13 cellular contexts compared by ENCODE assay signal in genomic region chr1:155137550-155137949, GRCh38. TPM values are rescaled to one million over a fixed set of nuclear protein-coding genes. Genes with fewer than 3 reads are reported as not detected.
DNase-seq lines count a peak whose midpoint lies in the region; ATAC-seq, FAIRE-seq and TF ChIP-seq lines count a peak whose summit lies in the region.
"Had no signal": no experiment of that assay in that cellular context is flagged by ENCODE, and none has a peak within 500 bp of the region (broad histone marks: within the 10 kb centered on the region; RNA-seq: fewer than 3 reads in every experiment).

No MANE protein-coding gene starts in this region.

- H3K36me3 Mint-ChIP-seq in MCF 10A (ENCODE audit: insufficient read depth, unreplicated experiment) = peaks cover 64% of the 10 kb centered on the region
- H3K36me3 Mint-ChIP-seq in activated B cell treated with CpG ODN at 0.5 μM for 24 hours (ENCODE audit: low read depth) = peaks cover 38% of the 10 kb centered on the region

- H3K9ac ChIP-seq in mammary epithelial cell (ENCODE audit: insufficient read depth, low read length) (no peak overlapping the region), HepG2 (ENCODE audit: insufficient read depth, low read depth, low read length) (no peak overlapping the region)

- dilution Hi-C loops in mammary epithelial cell (cut with HindIII; ENCODE audit: low sequenced_read_pairs) = loop anchor here (5.0 kb wide), 1 partner anchor 75 kb away; the partner anchor contains the start of gene EFNA4

- no peaks in the 10 kb centered on the region for H3K9me3 ChIP-seq in mammary epithelial cell (replicated peaks; ENCODE audit: insufficient read depth, low read length)
- no peaks in the 10 kb centered on the region for H3K9me3 ChIP-seq in HepG2 (ENCODE audit: low read length)
- H3K9me3 ChIP-seq: psoas muscle had no signal

- intact Hi-C loops in MCF 10A (cut with micrococcal nuclease) = no loop called here
- intact Hi-C loops in mammary epithelial cell (cut with micrococcal nuclease) = no loop called here
- intact Hi-C loops in activated B cell treated with CpG ODN at 0.5 μM for 24 hours (cut with micrococcal nuclease) = loop anchor here (2.0 kb wide), 2 partner anchors 13 to 53 kb away; no protein-coding TSS in a partner anchor
- intact Hi-C loops in HepG2 (cut with micrococcal nuclease; ENCODE audit: unreplicated experiment) = no loop called here

- TF ChIP-seq POLR2A in HepG2 (IDR thresholded peaks at IDR 0.05; ENCODE audit: insufficient read depth in 1 of 2, low read depth in 2 of 2, low read length in 2 of 2) = no peak

- H3K4me3 ChIP-seq in mammary epithelial cell (replicated peaks in 1 of 3; ENCODE audit: insufficient read depth in 1 of 3, low read depth in 2 of 3, low read length in 3 of 3) (no peak overlapping the region), HepG2 (replicated peaks in 1 of 3; ENCODE audit: insufficient read depth in 1 of 3, low read depth in 2 of 3, low read length in 3 of 3) (no peak overlapping the region)

- no peak for FAIRE-seq in HepG2 (lab: Jason Lieb, UNC)

- ATAC-seq in activated B cell treated with CpG ODN at 0.5 μM for 24 hours (ENCODE audit: low read depth) = no peak
- no peak for ATAC-seq in HepG2
- no peak for ATAC-seq in HG03457 (IDR thresholded peaks at IDR 0.05; ENCODE audit: unreplicated experiment)
- no peak for ATAC-seq in GM19467 (IDR thresholded peaks at IDR 0.05; ENCODE audit: unreplicated experiment)
- ATAC-seq in HG02678 (IDR thresholded peaks at IDR 0.05; ENCODE audit: unreplicated experiment) = no peak
- ATAC-seq: psoas muscle had no signal

- H3K4me1 Mint-ChIP-seq in MCF 10A (ENCODE audit: insufficient read depth, unreplicated experiment) (peaks cover 35% of the 10 kb centered on the region), activated B cell treated with CpG ODN at 0.5 μM for 24 hours (peaks cover 47% of the 10 kb centered on the region)

- DNase-seq in MCF 10A (ENCODE audit: unreplicated experiment) (no peak), mammary epithelial cell (no peak), activated B cell treated with CpG ODN at 0.5 μM for 24 hours (no peak), HepG2 (ENCODE audit: low spot score) (no peak), GM10248 (ENCODE audit: extremely low spot score) (no peak)
- DNase-seq: islet precursor cell, NCI-H1694 treated with DMSO at 0.1 percent for 48 hours, psoas muscle had no signal

- no peaks in the 10 kb centered on the region for H4K20me1 ChIP-seq in mammary epithelial cell (ENCODE audit: insufficient read depth, low read length)
- peaks cover 28% of the 10 kb centered on the region for H4K20me1 ChIP-seq in HepG2 (ENCODE audit: insufficient read depth, low read length)

- H3K4me1 ChIP-seq in mammary epithelial cell (ENCODE audit: insufficient read depth, low read length) (peaks cover 28% of the 10 kb centered on the region), HepG2 (ENCODE audit: insufficient read depth, low read length) (peaks cover 69% of the 10 kb centered on the region)

- H3K27me3 Mint-ChIP-seq in MCF 10A (ENCODE audit: insufficient read depth, unreplicated experiment) (no peaks in the 10 kb centered on the region), activated B cell treated with CpG ODN at 0.5 μM for 24 hours (no peaks in the 10 kb centered on the region)

- H3K79me2 ChIP-seq in mammary epithelial cell (ENCODE audit: insufficient read depth, low read length) (peaks cover 37% of the 10 kb centered on the region), HepG2 (ENCODE audit: insufficient read depth, low read length) (peaks cover 37% of the 10 kb centered on the region)

- no peak for TF ChIP-seq CTCF in MCF 10A (IDR thresholded peaks at IDR 0.05; ENCODE audit: unreplicated experiment)
- no peak for TF ChIP-seq CTCF in mammary epithelial cell (conservative IDR thresholded peaks at IDR 0.05 in 1 of 2, IDR thresholded peaks at IDR 0.05 in 1 of 2; ENCODE audit: extremely low read depth in 1 of 2, insufficient read depth in 1 of 2, low read depth in 1 of 2, low read length in 2 of 2)
- TF ChIP-seq CTCF in activated B cell treated with CpG ODN at 0.5 μM for 24 hours (IDR thresholded peaks at IDR 0.05) = no peak
- TF ChIP-seq CTCF in HepG2 (CRISPR knock-in tag; IDR thresholded peaks at IDR 0.05) = no peak
- TF ChIP-seq CTCF in GM10248 (IDR thresholded peaks at IDR 0.05; ENCODE audit: control extremely low read depth, extremely low read depth, low read depth, missing control alignments) = no peak

- H3K4me2 ChIP-seq in mammary epithelial cell (ENCODE audit: insufficient read depth, low read depth, low read length) = no peak overlapping the region
- H3K4me2 ChIP-seq in HepG2 (ENCODE audit: low read depth, low read length) = peak overlapping the region; percentile 89

- BruUV-seq in MCF 10A (replicated peaks; lab: Mats Ljungman, UMichigan) (no TSS peak), mammary epithelial cell (replicated peaks; lab: Mats Ljungman, UMichigan) (no TSS peak), HepG2 (replicated peaks; lab: Mats Ljungman, UMichigan) (no TSS peak)

- no peak overlapping the region for H3K27ac ChIP-seq in mammary epithelial cell (ENCODE audit: insufficient read depth, low read depth, low read length)
- H3K27ac ChIP-seq in HepG2 (ENCODE audit: extremely low read length, insufficient read depth, low read length) = peak overlapping the region; percentile 51

- WGBS in mammary epithelial cell (ENCODE audit: low coverage, missing lambda C conversion rate) = 84% methylated on average over 4 of the region's 5 CpGs
- WGBS in HepG2 (ENCODE audit: low lambda C conversion rate) = 98% methylated on average over 4 of the region's 5 CpGs

- no peaks in the 10 kb centered on the region for H3K9me3 Mint-ChIP-seq in MCF 10A (ENCODE audit: unreplicated experiment)
- H3K9me3 Mint-ChIP-seq in activated B cell treated with CpG ODN at 0.5 μM for 24 hours = no peaks in the 10 kb centered on the region

- H3K36me3 ChIP-seq in mammary epithelial cell (ENCODE audit: insufficient read depth, low read length) (peaks cover 10% of the 10 kb centered on the region), HepG2 (replicated peaks in 1 of 2; ENCODE audit: control insufficient read depth in 1 of 2, insufficient read depth in 2 of 2, low read length in 2 of 2) (peaks cover 11 to 29% of the 10 kb centered on the region in 2 experiments)

- H3K4me3 Mint-ChIP-seq in MCF 10A (ENCODE audit: unreplicated experiment) (peak overlapping the region; percentile 80), activated B cell treated with CpG ODN at 0.5 μM for 24 hours (peak overlapping the region; percentile 96)

- in situ Hi-C loops in mammary epithelial cell (cut with MboI; ENCODE audit: low sequenced_read_pairs in 2 of 2) (loop anchor here in 1 of 2 donors (5.0 kb wide), 1 partner anchor 45 kb away; no protein-coding TSS in a partner anchor), HepG2 (cut with HindIII; ENCODE audit: extremely low pct_ligation_motif_present, low pct_unique_long_range_greater_than_20kb) (no loop called here)

- H3K27me3 ChIP-seq in mammary epithelial cell (ENCODE audit: insufficient read depth, low read length) (no peaks in the 10 kb centered on the region), HepG2 (ENCODE audit: control insufficient read depth in 1 of 2, insufficient read depth in 2 of 2, low read length in 2 of 2) (no peaks in the 10 kb centered on the region; a peak in 1 of 5 replicates)

- TF ChIP-seq RAD21 in HepG2 (CRISPR knock-in tag; IDR thresholded peaks at IDR 0.05) = no peak

- no peak for TF ChIP-seq EP300 in HepG2 (IDR thresholded peaks at IDR 0.05; ENCODE audit: low read depth in 2 of 2, low read length in 2 of 2)
- no peak for TF ChIP-seq EP300 in HepG2 (CRISPR knock-in tag; IDR thresholded peaks at IDR 0.05; ENCODE audit: borderline replicate concordance)

- H3K27ac Mint-ChIP-seq in MCF 10A (ENCODE audit: low read depth, unreplicated experiment) = no peak overlapping the region
- peak overlapping the region; percentile 99 for H3K27ac Mint-ChIP-seq in activated B cell treated with CpG ODN at 0.5 μM for 24 hours

- CTCF ChIA-PET in MCF 10A (lab: Yijun Ruan, JAX) = interaction anchor here (0.6 to 14.0 kb wide), 12 partner anchors 9 to 547 kb away, joined by 3 to 161 read pairs (median 5); partner anchors contain the start of gene KRTCAP2
- CTCF ChIA-PET in mammary epithelial cell (lab: Charles Lee; ENCODE audit: low non-redundant PET) = no interaction called here
- CTCF ChIA-PET in activated B cell treated with CpG ODN at 0.5 μM for 24 hours (lab: Charles Lee) = interaction anchor here (1.7 to 4.5 kb wide), 2 partner anchors 30 to 35 kb away, joined by 5 to 40 read pairs; partner anchors contain the start of gene KRTCAP2
- CTCF ChIA-PET in HepG2 (lab: Yijun Ruan, JAX; ENCODE audit: low intra/inter-chr PET ratio, low total read pairs) = no interaction called here
- CTCF ChIA-PET in GM10248 (lab: Yijun Ruan, JAX) = interaction anchor here (0.9 to 5.1 kb wide), 8 partner anchors 8 to 56 kb away, joined by 3 to 27 read pairs (median 6); partner anchors contain the start of genes KRTCAP2 and TRIM46

- POLR2A ChIA-PET in MCF 10A (lab: Yijun Ruan, JAX) = interaction anchor here (0.8 to 8.1 kb wide), 10 partner anchors 13 to 163 kb away, joined by 3 to 238 read pairs (median 7); partner anchors contain the start of genes EFNA1, FLAD1, KRTCAP2 and TRIM46
- POLR2A ChIA-PET in activated B cell treated with CpG ODN at 0.5 μM for 24 hours (lab: Charles Lee) = interaction anchor here (3.0 to 5.4 kb wide), 3 partner anchors 10 to 52 kb away, joined by 23 to 92 read pairs (median 86); no protein-coding TSS in a partner anchor
- POLR2A ChIA-PET in HepG2 (lab: Yijun Ruan, JAX) = interaction anchor here (1.0 to 7.4 kb wide), 5 partner anchors 8 to 113 kb away, joined by 3 to 144 read pairs (median 5); partner anchors contain the start of gene EFNA1
- POLR2A ChIA-PET in GM10248 (lab: Yijun Ruan, JAX) = no interaction called here

- no peak overlapping the region for H2AFZ ChIP-seq in mammary epithelial cell (ENCODE audit: low read depth, low read length)
- no peak overlapping the region for H2AFZ ChIP-seq in HepG2 (ENCODE audit: low read length)

RNA-seq across cellular contexts. Expression of gene SLC50A1, which starts 1.9 kb away (rescaled TPM):
- total RNA-seq in MCF 10A (2022) (91.2 and 97.8 TPM in 2 replicates), mammary epithelial cell (10 to 100 TPM; 31.3 to 40.2 TPM), activated B cell treated with CpG ODN at 0.5 μM for 24 hours (77.3 and 85.2 TPM in 2 replicates), HepG2 (2016; rRNA removed; fragmentation: Illumina TruSeq; extraction: Trizol) (16.4 and 22.5 TPM in 2 replicates)
- polyA plus RNA-seq in mammary epithelial cell (54.8 TPM), HepG2 (2011; rRNA removed) (46.8 and 49.5 TPM in 2 replicates)
- 47.1 TPM for polyA minus RNA-seq in mammary epithelial cell
- 19.6 and 29.0 TPM in 2 replicates for total RNA-seq in HepG2 (2016; cell fraction: cytosol; rRNA removed; fragmentation: Illumina TruSeq; extraction: Trizol; ENCODE audit: low read depth)
- 14.6 and 22.8 TPM in 2 replicates for total RNA-seq in HepG2 (2016; cell fraction: insoluble cytoplasmic fraction; rRNA removed; fragmentation: Illumina TruSeq; extraction: Trizol)
- total RNA-seq in HepG2 (2016; cell fraction: membrane; rRNA removed; fragmentation: Illumina TruSeq; extraction: Trizol) = 30.5 and 34.4 TPM in 2 replicates
- total RNA-seq in HepG2 (2016; cell fraction: nucleus; rRNA removed; fragmentation: Illumina TruSeq; extraction: Trizol) = 13.0 and 15.2 TPM in 2 replicates
- 53.5 and 57.9 TPM in 2 replicates for polyA plus RNA-seq in HepG2 (2011; cell fraction: cytosol; rRNA removed)
- polyA plus RNA-seq in HepG2 (2011; cell fraction: nucleus; rRNA removed) = 18.6 and 21.1 TPM in 2 replicates
- polyA plus RNA-seq in HepG2 (2012) = 26.3 and 27.0 TPM in 2 replicates
- polyA plus RNA-seq in HepG2 (2016; cell fraction: cytosol; fragmentation: Illumina TruSeq; extraction: Trizol; ENCODE audit: low read depth) = 24.2 and 36.2 TPM in 2 replicates
- 20.1 and 21.0 TPM in 2 replicates for polyA plus RNA-seq in HepG2 (2016; cell fraction: insoluble cytoplasmic fraction; fragmentation: Illumina TruSeq; extraction: Trizol; ENCODE audit: low read depth)
- polyA plus RNA-seq in HepG2 (2016; cell fraction: membrane; fragmentation: Illumina TruSeq; extraction: Trizol; ENCODE audit: low read depth) = 29.7 and 39.9 TPM in 2 replicates
- polyA plus RNA-seq in HepG2 (2016; cell fraction: nucleus; fragmentation: Illumina TruSeq; extraction: Trizol; ENCODE audit: insufficient read depth, low read depth) = 35.6 and 36.4 TPM in 2 replicates
- 40.9 and 59.1 TPM in 2 replicates for polyA minus RNA-seq in HepG2 (2011; rRNA and poly(A)+ RNA removed; ENCODE audit: low replicate concordance)
- 12.3 and 19.1 TPM in 2 replicates for polyA minus RNA-seq in HepG2 (2011; cell fraction: cytosol; rRNA and poly(A)+ RNA removed)
- polyA minus RNA-seq in HepG2 (2011; cell fraction: nucleus; rRNA and poly(A)+ RNA removed) = 7.8 and 9.8 TPM in 2 replicates

RNA-seq across cellular contexts. Expression of gene DPM3, which starts 2.8 kb away (rescaled TPM):
- total RNA-seq in MCF 10A (2022) = 79.7 and 86.4 TPM in 2 replicates
- total RNA-seq in mammary epithelial cell = 10 to 100 TPM; 27.2 to 67.9 TPM
- polyA plus RNA-seq in mammary epithelial cell = 76.4 TPM
- polyA minus RNA-seq in mammary epithelial cell = 1.8 TPM
- 33.2 and 36.8 TPM in 2 replicates for total RNA-seq in activated B cell treated with CpG ODN at 0.5 μM for 24 hours
- 14.8 and 23.2 TPM in 2 replicates for total RNA-seq in HepG2 (2016; rRNA removed; fragmentation: Illumina TruSeq; extraction: Trizol)
- 29.5 and 29.8 TPM in 2 replicates for total RNA-seq in HepG2 (2016; cell fraction: cytosol; rRNA removed; fragmentation: Illumina TruSeq; extraction: Trizol; ENCODE audit: low read depth)
- total RNA-seq in HepG2 (2016; cell fraction: insoluble cytoplasmic fraction; rRNA removed; fragmentation: Illumina TruSeq; extraction: Trizol) = 21.9 and 28.1 TPM in 2 replicates
- total RNA-seq in HepG2 (2016; cell fraction: membrane; rRNA removed; fragmentation: Illumina TruSeq; extraction: Trizol) = 14.3 and 20.6 TPM in 2 replicates
- 18.3 and 22.2 TPM in 2 replicates for total RNA-seq in HepG2 (2016; cell fraction: nucleus; rRNA removed; fragmentation: Illumina TruSeq; extraction: Trizol)
- 53.4 and 61.7 TPM in 2 replicates for polyA plus RNA-seq in HepG2 (2011; rRNA removed)
- polyA plus RNA-seq in HepG2 (2011; cell fraction: cytosol; rRNA removed) = 70.1 and 134 TPM in 2 replicates
- 64.8 and 67.2 TPM in 2 replicates for polyA plus RNA-seq in HepG2 (2011; cell fraction: nucleus; rRNA removed)
- 39.2 and 68.2 TPM in 2 replicates for polyA plus RNA-seq in HepG2 (2012)
- 29.6 and 50.5 TPM in 2 replicates for polyA plus RNA-seq in HepG2 (2016; cell fraction: cytosol; fragmentation: Illumina TruSeq; extraction: Trizol; ENCODE audit: low read depth)
- 22.4 and 23.3 TPM in 2 replicates for polyA plus RNA-seq in HepG2 (2016; cell fraction: insoluble cytoplasmic fraction; fragmentation: Illumina TruSeq; extraction: Trizol; ENCODE audit: low read depth)
- polyA plus RNA-seq in HepG2 (2016; cell fraction: membrane; fragmentation: Illumina TruSeq; extraction: Trizol; ENCODE audit: low read depth) = 19.9 and 24.8 TPM in 2 replicates
- 44.3 and 46.0 TPM in 2 replicates for polyA plus RNA-seq in HepG2 (2016; cell fraction: nucleus; fragmentation: Illumina TruSeq; extraction: Trizol; ENCODE audit: insufficient read depth, low read depth)
- polyA minus RNA-seq in HepG2 (2011; rRNA and poly(A)+ RNA removed; ENCODE audit: low replicate concordance) = 23.2 and 26.3 TPM in 2 replicates
- polyA minus RNA-seq in HepG2 (2011; cell fraction: cytosol; rRNA and poly(A)+ RNA removed) = 9.3 and 10.7 TPM in 2 replicates
- polyA minus RNA-seq in HepG2 (2011; cell fraction: nucleus; rRNA and poly(A)+ RNA removed) = 3.2 and 5.7 TPM in 2 replicates

RNA-seq across cellular contexts. Expression of gene EFNA1, which starts 9.9 kb away (rescaled TPM):
- total RNA-seq in MCF 10A (2022) (38.9 and 42.3 TPM in 2 replicates), mammary epithelial cell (10 to 100 TPM; 21.5 to 54.0 TPM), activated B cell treated with CpG ODN at 0.5 μM for 24 hours (0.29 TPM in 1 of 2 replicates, not detected in the other), HepG2 (2016; rRNA removed; fragmentation: Illumina TruSeq; extraction: Trizol) (41.2 and 81.8 TPM in 2 replicates)
- polyA plus RNA-seq in mammary epithelial cell (28.8 TPM), HepG2 (2011; rRNA removed) (874 and 1,163 TPM in 2 replicates)
- polyA minus RNA-seq in mammary epithelial cell = 13.7 TPM
- total RNA-seq in HepG2 (2016; cell fraction: cytosol; rRNA removed; fragmentation: Illumina TruSeq; extraction: Trizol; ENCODE audit: low read depth) = 20.3 and 22.5 TPM in 2 replicates
- 43.8 and 83.7 TPM in 2 replicates for total RNA-seq in HepG2 (2016; cell fraction: insoluble cytoplasmic fraction; rRNA removed; fragmentation: Illumina TruSeq; extraction: Trizol)
- 37.3 and 39.8 TPM in 2 replicates for total RNA-seq in HepG2 (2016; cell fraction: membrane; rRNA removed; fragmentation: Illumina TruSeq; extraction: Trizol)
- 83.6 and 87.9 TPM in 2 replicates for total RNA-seq in HepG2 (2016; cell fraction: nucleus; rRNA removed; fragmentation: Illumina TruSeq; extraction: Trizol)
- 750 and 916 TPM in 2 replicates for polyA plus RNA-seq in HepG2 (2011; cell fraction: cytosol; rRNA removed)
- polyA plus RNA-seq in HepG2 (2011; cell fraction: nucleus; rRNA removed) = 390 and 585 TPM in 2 replicates
- 254 and 427 TPM in 2 replicates for polyA plus RNA-seq in HepG2 (2012)
- 16.7 and 18.6 TPM in 2 replicates for polyA plus RNA-seq in HepG2 (2016; cell fraction: cytosol; fragmentation: Illumina TruSeq; extraction: Trizol; ENCODE audit: low read depth)
- 45.4 and 47.8 TPM in 2 replicates for polyA plus RNA-seq in HepG2 (2016; cell fraction: insoluble cytoplasmic fraction; fragmentation: Illumina TruSeq; extraction: Trizol; ENCODE audit: low read depth)
- 25.2 and 27.9 TPM in 2 replicates for polyA plus RNA-seq in HepG2 (2016; cell fraction: membrane; fragmentation: Illumina TruSeq; extraction: Trizol; ENCODE audit: low read depth)
- polyA plus RNA-seq in HepG2 (2016; cell fraction: nucleus; fragmentation: Illumina TruSeq; extraction: Trizol; ENCODE audit: insufficient read depth, low read depth) = 175 and 184 TPM in 2 replicates
- polyA minus RNA-seq in HepG2 (2011; rRNA and poly(A)+ RNA removed; ENCODE audit: low replicate concordance) = 139 and 593 TPM in 2 replicates
- 195 and 264 TPM in 2 replicates for polyA minus RNA-seq in HepG2 (2011; cell fraction: cytosol; rRNA and poly(A)+ RNA removed)
- polyA minus RNA-seq in HepG2 (2011; cell fraction: nucleus; rRNA and poly(A)+ RNA removed) = 72.6 and 120 TPM in 2 replicates
- total RNA-seq: fibroblast of lung had no signal

RNA-seq across cellular contexts. Expression of gene KRTCAP2, which starts 35.6 kb away (rescaled TPM):
- total RNA-seq in MCF 10A (2022) (313 and 383 TPM in 2 replicates), mammary epithelial cell (100 to 1,000 TPM in 1 of 2 donors, 10 to 100 TPM in 1; 62.7 to 177 TPM), activated B cell treated with CpG ODN at 0.5 μM for 24 hours (128 and 132 TPM in 2 replicates), HepG2 (2016; rRNA removed; fragmentation: Illumina TruSeq; extraction: Trizol) (48.5 and 79.4 TPM in 2 replicates)
- polyA plus RNA-seq in mammary epithelial cell (188 TPM), HepG2 (2011; rRNA removed) (77.3 and 89.3 TPM in 2 replicates)
- polyA minus RNA-seq in mammary epithelial cell = 164 TPM
- total RNA-seq in HepG2 (2016; cell fraction: cytosol; rRNA removed; fragmentation: Illumina TruSeq; extraction: Trizol; ENCODE audit: low read depth) = 40.0 and 49.4 TPM in 2 replicates
- 40.7 and 78.5 TPM in 2 replicates for total RNA-seq in HepG2 (2016; cell fraction: insoluble cytoplasmic fraction; rRNA removed; fragmentation: Illumina TruSeq; extraction: Trizol)
- 33.6 and 41.0 TPM in 2 replicates for total RNA-seq in HepG2 (2016; cell fraction: membrane; rRNA removed; fragmentation: Illumina TruSeq; extraction: Trizol)
- total RNA-seq in HepG2 (2016; cell fraction: nucleus; rRNA removed; fragmentation: Illumina TruSeq; extraction: Trizol) = 50.0 and 52.6 TPM in 2 replicates
- polyA plus RNA-seq in HepG2 (2011; cell fraction: cytosol; rRNA removed) = 125 and 155 TPM in 2 replicates
- 119 and 133 TPM in 2 replicates for polyA plus RNA-seq in HepG2 (2011; cell fraction: nucleus; rRNA removed)
- polyA plus RNA-seq in HepG2 (2012) = 73.3 and 73.7 TPM in 2 replicates
- polyA plus RNA-seq in HepG2 (2016; cell fraction: cytosol; fragmentation: Illumina TruSeq; extraction: Trizol; ENCODE audit: low read depth) = 64.6 and 72.6 TPM in 2 replicates
- polyA plus RNA-seq in HepG2 (2016; cell fraction: insoluble cytoplasmic fraction; fragmentation: Illumina TruSeq; extraction: Trizol; ENCODE audit: low read depth) = 47.5 and 61.4 TPM in 2 replicates
- polyA plus RNA-seq in HepG2 (2016; cell fraction: membrane; fragmentation: Illumina TruSeq; extraction: Trizol; ENCODE audit: low read depth) = 49.4 and 56.2 TPM in 2 replicates
- polyA plus RNA-seq in HepG2 (2016; cell fraction: nucleus; fragmentation: Illumina TruSeq; extraction: Trizol; ENCODE audit: insufficient read depth, low read depth) = 120 and 121 TPM in 2 replicates
- 182 and 884 TPM in 2 replicates for polyA minus RNA-seq in HepG2 (2011; rRNA and poly(A)+ RNA removed; ENCODE audit: low replicate concordance)
- 27.3 and 38.2 TPM in 2 replicates for polyA minus RNA-seq in HepG2 (2011; cell fraction: cytosol; rRNA and poly(A)+ RNA removed)
- 22.9 and 23.5 TPM in 2 replicates for polyA minus RNA-seq in HepG2 (2011; cell fraction: nucleus; rRNA and poly(A)+ RNA removed)

RNA-seq across cellular contexts. Expression of gene TRIM46, which starts 36.1 kb away (rescaled TPM):
- total RNA-seq in MCF 10A (2022) = 0.21 and 0.32 TPM in 2 replicates
- total RNA-seq in mammary epithelial cell = 1 to 10 TPM; 5.0 to 5.2 TPM
- 2.0 TPM for polyA plus RNA-seq in mammary epithelial cell
- polyA minus RNA-seq in mammary epithelial cell = 0.67 TPM
- total RNA-seq in activated B cell treated with CpG ODN at 0.5 μM for 24 hours = 1.2 and 1.9 TPM in 2 replicates
- total RNA-seq in HepG2 (2016; rRNA removed; fragmentation: Illumina TruSeq; extraction: Trizol) = 0.04 and 0.08 TPM in 2 replicates
- not detected in 2 replicates for total RNA-seq in HepG2 (2016; cell fraction: cytosol; rRNA removed; fragmentation: Illumina TruSeq; extraction: Trizol; ENCODE audit: low read depth)
- 0.04 TPM in 1 of 2 replicates, not detected in the other for total RNA-seq in HepG2 (2016; cell fraction: insoluble cytoplasmic fraction; rRNA removed; fragmentation: Illumina TruSeq; extraction: Trizol)
- total RNA-seq in HepG2 (2016; cell fraction: membrane; rRNA removed; fragmentation: Illumina TruSeq; extraction: Trizol) = not detected in 2 replicates
- total RNA-seq in HepG2 (2016; cell fraction: nucleus; rRNA removed; fragmentation: Illumina TruSeq; extraction: Trizol) = not detected in 2 replicates
- polyA plus RNA-seq in HepG2 (2011; rRNA removed) = 0.09 and 0.12 TPM in 2 replicates
- polyA plus RNA-seq in HepG2 (2011; cell fraction: cytosol; rRNA removed) = 0.04 and 0.11 TPM in 2 replicates
- polyA plus RNA-seq in HepG2 (2011; cell fraction: nucleus; rRNA removed) = 0.43 and 0.47 TPM in 2 replicates
- polyA plus RNA-seq in HepG2 (2012) = 0.15 and 0.25 TPM in 2 replicates
- 0.02 and 0.05 TPM in 2 replicates for polyA plus RNA-seq in HepG2 (2016; cell fraction: cytosol; fragmentation: Illumina TruSeq; extraction: Trizol; ENCODE audit: low read depth)
- not detected in 2 replicates for polyA plus RNA-seq in HepG2 (2016; cell fraction: insoluble cytoplasmic fraction; fragmentation: Illumina TruSeq; extraction: Trizol; ENCODE audit: low read depth)
- polyA plus RNA-seq in HepG2 (2016; cell fraction: membrane; fragmentation: Illumina TruSeq; extraction: Trizol; ENCODE audit: low read depth) = 0.05 and 0.08 TPM in 2 replicates
- polyA plus RNA-seq in HepG2 (2016; cell fraction: nucleus; fragmentation: Illumina TruSeq; extraction: Trizol; ENCODE audit: insufficient read depth, low read depth) = 0.21 TPM in 1 of 2 replicates, not detected in the other
- 0.12 and 0.19 TPM in 2 replicates for polyA minus RNA-seq in HepG2 (2011; rRNA and poly(A)+ RNA removed; ENCODE audit: low replicate concordance)
- polyA minus RNA-seq in HepG2 (2011; cell fraction: cytosol; rRNA and poly(A)+ RNA removed) = not detected in 2 replicates
- not detected in 2 replicates for polyA minus RNA-seq in HepG2 (2011; cell fraction: nucleus; rRNA and poly(A)+ RNA removed)
- total RNA-seq: HT-29 had no signal

Comparison
In these comparisons a context has a peak if more than half of its experiments do, and no peak if none do; other contexts are left out.
1. CTCF ChIA-PET loops: an anchor here in MCF 10A (0.6 to 14.0 kb wide), activated B cell treated with CpG ODN at 0.5 μM for 24 hours (1.7 to 4.5 kb wide) and GM10248 (0.9 to 5.1 kb wide); none called in mammary epithelial cell and HepG2.
2. RNA of gene EFNA1, which starts 9.9 kb away (total RNA-seq): 20.3 to 87.9 TPM in HepG2, 21.5 to 54.0 TPM in mammary epithelial cell and 38.9 to 42.3 TPM in MCF 10A; 0.29 TPM in activated B cell treated with CpG ODN at 0.5 μM for 24 hours; every median in the first group is over 10 times any median in the second.